ENCODE assay signal across 2 cellular contexts in genomic region chr12:58521796-58522195, GRCh38.
TF ChIP-seq lines count a peak whose summit lies in the region.

No MANE protein-coding gene starts in this region.

TF ChIP-seq in IMR-90, 13 proteins besides CTCF, POLR2A, EP300 and RAD21 (continued from another document):
- TF ChIP-seq SMC3 (IDR thresholded peaks at IDR 0.05; ENCODE audit: low read depth, low read length) = no peak
- TF ChIP-seq CHD1 (IDR thresholded peaks at IDR 0.05; ENCODE audit: low read depth, low read length) = no peak
- TF ChIP-seq USF2 (IDR thresholded peaks at IDR 0.05; ENCODE audit: low read depth, low read length) = no peak
- TF ChIP-seq CEBPB (IDR thresholded peaks at IDR 0.05; ENCODE audit: low read depth, low read length) = no peak
- TF ChIP-seq MAFK (IDR thresholded peaks at IDR 0.05; ENCODE audit: low read depth, low read length) = no peak
- TF ChIP-seq MAZ (IDR thresholded peaks at IDR 0.05; ENCODE audit: borderline replicate concordance, low read depth, low read length) = no peak

TF ChIP-seq in SK-N-SH treated with all-trans-retinoic acid at 6 μM for 48 hours, 23 proteins besides CTCF, POLR2A, EP300 and RAD21 (continued from another document):
- no peak for TF ChIP-seq TOX (CRISPR knock-in tag; IDR thresholded peaks at IDR 0.05; ENCODE audit: borderline replicate concordance)
